In the genomic region with DNA sequence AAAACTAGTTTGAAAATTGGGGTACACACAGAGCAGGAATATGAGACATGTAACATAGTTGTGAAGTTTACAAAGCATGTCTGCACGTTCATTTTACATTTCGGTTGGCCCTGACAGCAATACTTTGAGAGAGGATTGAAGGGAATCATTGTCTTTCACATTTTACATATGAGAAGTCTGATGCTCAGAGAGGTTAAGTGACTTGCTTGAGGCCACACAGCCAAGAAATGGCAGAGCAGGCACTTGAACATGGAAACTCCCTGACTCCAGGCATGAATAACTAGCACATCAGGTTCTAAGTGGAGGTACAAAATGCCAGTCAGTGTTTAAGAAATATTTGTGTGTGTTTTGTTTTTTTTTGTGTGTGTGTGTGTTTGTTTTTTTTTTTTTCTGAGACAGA, we compare ENCODE assay signal across 30 cellular contexts. TPM values are rescaled to one million over a fixed set of nuclear protein-coding genes. Genes with fewer than 3 reads are reported as not detected.
"Had no signal": no experiment of that assay in that cellular context is flagged by ENCODE, and none has a peak within 500 bp of the region (broad histone marks: within the 10 kb centered on the region; RNA-seq: fewer than 3 reads in every experiment).

No MANE protein-coding gene starts in this region.

- H3K4me1 ChIP-seq: left lung, lower lobe of right lung, parathyroid adenoma, right atrium auricular region, transverse colon had no signal

- H3K27ac Mint-ChIP-seq: immature natural killer cell; neural progenitor cell; progenitor cell of endocrine pancreas; stimulated activated naive B cell treated with anti-CD40 and anti-IgM and Interleukin-4, amounts not matched to agents 10 μg/mL and 1 μg/mL and 100 μg/mL, for 72 hours had no signal

- H3K9me3 ChIP-seq: left lung, lower lobe of right lung, neutrophil, right atrium auricular region, stomach, testis, thyroid gland, transverse colon, upper lobe of left lung, vagina had no signal

- H3K4me1 Mint-ChIP-seq: immature natural killer cell had no signal

- H3K9ac ChIP-seq: neural progenitor cell, parathyroid adenoma had no signal

- H3K4me3 ChIP-seq: left lung, lower lobe of right lung, neural progenitor cell, right atrium auricular region, skin epidermis, stomach, testis, thyroid gland, transverse colon, upper lobe of left lung, vagina had no signal

- H3K9me3 Mint-ChIP-seq: immature natural killer cell; naive thymus-derived CD8-positive, alpha-beta T cell; nephron; neural progenitor cell; stimulated activated naive B cell treated with anti-CD40 and anti-IgM and Interleukin-4, amounts not matched to agents 10 μg/mL and 1 μg/mL and 100 μg/mL, for 72 hours had no signal

- H3K27me3 ChIP-seq: left lung, neural progenitor cell, right atrium auricular region, testis, thyroid gland, transverse colon, upper lobe of left lung, vagina had no signal

- H3K36me3 Mint-ChIP-seq: immature natural killer cell; naive thymus-derived CD8-positive, alpha-beta T cell; neural progenitor cell; stimulated activated naive B cell treated with anti-CD40 and anti-IgM and Interleukin-4, amounts not matched to agents 10 μg/mL and 1 μg/mL and 100 μg/mL, for 72 hours had no signal

- H3K36me3 ChIP-seq: left lung, lower lobe of right lung, neural progenitor cell, neutrophil, right atrium auricular region, stomach, thyroid gland, transverse colon, upper lobe of left lung, vagina had no signal

- H3K27ac ChIP-seq: left lung, lower lobe of right lung, neural progenitor cell, neutrophil, parathyroid adenoma, right atrium auricular region, skin epidermis, stomach, testis, thyroid gland, transverse colon, upper lobe of left lung, vagina had no signal

- FAIRE-seq: islet of Langerhans, kidney had no signal

- DNase-seq: hypothalamus; immature natural killer cell; left colon; left lung; mammary epithelial cell; mesenchymal stem cell; naive thymus-derived CD8-positive, alpha-beta T cell; occipital lobe; stimulated activated CD4-positive, alpha-beta T cell treated with anti-CD3 and anti-CD28 coated beads, Interleukin-12 subunit alpha, Interleukin-12 subunit beta, amount 100 ng/mL, for 4 hours; stimulated activated CD4-positive, alpha-beta T cell treated with anti-CD3 and anti-CD28 coated beads, Interleukin-15, amount 100 ng/mL, for 24 hours; stimulated activated CD4-positive, alpha-beta T cell treated with anti-CD3 and anti-CD28 coated beads, Interleukin-2, amount 100 ng/mL, for 24 hours; stimulated activated CD4-positive, alpha-beta T cell treated with anti-CD3 and anti-CD28 coated beads, Interleukin-4, amount 100 ng/mL, for 1 hour; stimulated activated naive B cell treated with anti-CD40 and anti-IgM and Interleukin-4, amounts not matched to agents 10 μg/mL and 1 μg/mL and 100 μg/mL, for 72 hours; stimulated activated naive CD8-positive, alpha-beta T cell treated with anti-CD3 and anti-CD28 coated beads, Interleukin-15, Interleukin-2, amounts not matched to agents 100 U/mL and 50 U/mL, for 24 hours; stomach; testis; thyroid gland; transverse colon; upper lobe of left lung had no signal

- H3K4me2 ChIP-seq: neural progenitor cell had no signal

- H3K4me3 Mint-ChIP-seq: immature natural killer cell; nephron; neural progenitor cell; stimulated activated naive B cell treated with anti-CD40 and anti-IgM and Interleukin-4, amounts not matched to agents 10 μg/mL and 1 μg/mL and 100 μg/mL, for 72 hours had no signal

RNA-seq across cellular contexts. Expression of a gene that starts 53.6 kb away (rescaled TPM):
- total RNA-seq: progenitor cell of endocrine pancreas had no signal
